29 cellular contexts compared by ENCODE assay signal in the genomic region with DNA sequence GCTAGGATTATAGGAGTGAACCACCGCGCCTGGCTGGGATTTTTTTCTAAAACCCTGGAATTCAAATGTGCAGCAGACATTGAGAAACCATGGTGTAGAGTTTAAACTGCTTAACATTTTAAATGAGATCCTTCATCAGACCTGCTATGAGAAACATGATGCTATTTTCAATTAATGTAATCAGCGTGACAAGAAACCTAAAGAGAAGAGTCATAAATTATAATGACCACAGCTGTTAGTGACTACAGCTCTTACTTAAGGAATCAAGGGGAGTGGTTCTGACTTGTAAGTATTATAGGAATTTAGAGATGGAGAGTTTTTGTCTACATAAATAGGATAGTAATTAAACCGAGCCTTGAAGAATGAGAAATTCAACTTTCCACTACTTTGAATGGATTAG.
"Had no signal": no experiment of that assay in that cellular context is flagged by ENCODE, and none has a peak within 500 bp of the region (broad histone marks: within the 10 kb centered on the region; RNA-seq: fewer than 3 reads in every experiment).

No MANE protein-coding gene starts in this region.

- H3K9me3 ChIP-seq: ovary, psoas muscle, right lobe of liver, sigmoid colon, testis, tibial artery, transverse colon, upper lobe of right lung, uterus had no signal

- H3K4me3 ChIP-seq: neural progenitor cell, ovary, psoas muscle, right lobe of liver, sigmoid colon, skin epidermis, smooth muscle cell, spleen, suprapubic skin, testis, tibial artery, transverse colon, upper lobe of right lung, uterus had no signal

- ATAC-seq: natural killer cell; psoas muscle; right cardiac atrium; right lobe of liver; stimulated activated memory B cell treated with anti-CD40 and anti-IgM and Interleukin-4, amounts not matched to agents 10 μg/mL and 1 μg/mL and 100 μg/mL, for 72 hours; stimulated activated naive CD8-positive, alpha-beta T cell treated with anti-CD3 and anti-CD28 coated beads, Interleukin-15, amount 100 ng/mL, for 72 hours; stimulated activated naive CD8-positive, alpha-beta T cell treated with anti-CD3 and anti-CD28 coated beads, Interleukin-15, Interleukin-2, amounts not matched to agents 100 U/mL and 50 U/mL, for 24 hours; upper lobe of right lung had no signal

- H3K27me3 ChIP-seq: neural progenitor cell, ovary, right lobe of liver, sigmoid colon, suprapubic skin, testis, tibial artery, transverse colon, upper lobe of right lung, uterus had no signal

- H3K27ac ChIP-seq: neural progenitor cell, ovary, parathyroid adenoma, psoas muscle, right lobe of liver, sigmoid colon, skin epidermis, spleen, suprapubic skin, testis, tibial artery, transverse colon, upper lobe of right lung, uterus had no signal

- H3K4me1 ChIP-seq: neural progenitor cell, parathyroid adenoma, psoas muscle, right lobe of liver, sigmoid colon, spleen, suprapubic skin, testis, tibial artery, transverse colon, upper lobe of right lung, uterus had no signal

- H3K36me3 ChIP-seq: neural progenitor cell, ovary, right lobe of liver, sigmoid colon, spleen, suprapubic skin, tibial artery, transverse colon, upper lobe of right lung, uterus had no signal

- DNase-seq: natural killer cell; occipital lobe; ovary; posterior cingulate gyrus; psoas muscle; right cardiac atrium; right lobe of liver; sigmoid colon; spleen; stimulated activated CD4-positive, alpha-beta T cell treated with anti-CD3 and anti-CD28 coated beads, Interleukin-12 subunit alpha, Interleukin-12 subunit beta, amount 100 ng/mL, for 4 hours; stimulated activated CD4-positive, alpha-beta T cell treated with anti-CD3 and anti-CD28 coated beads, Interleukin-1b, Interleukin-23, amount 100 ng/mL, for 48 hours; stimulated activated CD4-positive, alpha-beta T cell treated with anti-CD3 and anti-CD28 coated beads, Interleukin-4, amount 100 ng/mL, for 1 hour; stimulated activated CD4-positive, alpha-beta T cell treated with anti-CD3 and anti-CD28 coated beads, Interleukin-4, amount 100 ng/mL, for 4 hours; stimulated activated CD8-positive, alpha-beta memory T cell treated with anti-CD3 and anti-CD28 coated beads, Interleukin-4, amount 100 ng/mL, for 48 hours; stimulated activated naive CD4-positive, alpha-beta T cell; stimulated activated naive CD8-positive, alpha-beta T cell treated with anti-CD3 and anti-CD28 coated beads, Interleukin-15, amount 100 ng/mL, for 72 hours; stimulated activated naive CD8-positive, alpha-beta T cell treated with anti-CD3 and anti-CD28 coated beads, Interleukin-15, Interleukin-2, amounts not matched to agents 100 U/mL and 50 U/mL, for 24 hours; substantia nigra; testis; tibial artery; transverse colon; upper lobe of right lung; uterus had no signal
